Comparison of ENCODE assay signal across 8 cellular contexts in the genomic region with DNA sequence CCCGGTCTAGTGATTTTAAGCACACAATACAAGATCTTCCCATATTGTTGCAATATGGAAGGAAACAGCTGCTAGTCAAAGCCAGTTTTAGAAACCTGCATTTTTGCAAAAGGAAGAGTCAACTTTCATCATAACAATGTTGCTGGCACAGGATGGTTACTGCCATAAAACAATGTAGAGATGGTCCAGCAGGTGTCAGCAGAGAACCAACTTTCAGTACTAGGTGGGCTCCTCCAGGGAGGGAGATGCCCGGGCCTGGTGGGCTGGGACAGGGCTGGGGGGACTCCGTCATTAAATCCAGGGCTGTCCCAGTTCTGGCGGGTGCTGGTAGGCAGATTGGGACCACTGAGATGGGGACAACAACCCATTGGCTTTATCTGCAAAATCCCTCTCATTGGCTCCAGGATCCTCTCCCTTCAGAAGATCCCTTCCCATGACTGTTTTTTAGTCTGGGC. TPM values are rescaled to one million over a fixed set of nuclear protein-coding genes. Genes with fewer than 3 reads are reported as not detected.
DNase-seq lines count a peak whose midpoint lies in the region; FAIRE-seq and TF ChIP-seq lines count a peak whose summit lies in the region.

No MANE protein-coding gene starts in this region.

- no peak overlapping the region for H3K4me3 ChIP-seq in hepatocyte
- no peak overlapping the region for H3K4me3 ChIP-seq in stomach

- 9% methylated on average over 4 of the region's 4 CpGs for WGBS in hepatocyte (ENCODE audit: low lambda C conversion rate, missing lambda C conversion rate)
- 7 to 19% (median 10%) methylated on average over 3 to 4 of the region's 4 CpGs for WGBS in stomach, 5 donors

- no peak for TF ChIP-seq POLR2A in stomach (IDR thresholded peaks at IDR 0.05)

- no peaks in the 10 kb centered on the region for H3K9me2 ChIP-seq in hepatocyte (replicated peaks; ENCODE audit: insufficient read depth)

- no peak overlapping the region for H3K4me2 ChIP-seq in hepatocyte

- H3K9me3 ChIP-seq in hepatocyte (ENCODE audit: low read depth) (no peaks in the 10 kb centered on the region), stomach (no peaks in the 10 kb centered on the region)

- H3K79me2 ChIP-seq in hepatocyte = no peaks in the 10 kb centered on the region

- H3K4me1 ChIP-seq in hepatocyte (ENCODE audit: insufficient read depth) (peaks cover 21% of the 10 kb centered on the region), stomach (peaks cover 11 to 37% (median 23%) of the 10 kb centered on the region in 4 donors)

- TF ChIP-seq EP300 in stomach (IDR thresholded peaks at IDR 0.05) = no peak

- peak; percentile 77 for TF ChIP-seq CTCF in hepatocyte (IDR thresholded peaks at IDR 0.05; ENCODE audit: poor library complexity)
- TF ChIP-seq CTCF in stomach (IDR thresholded peaks at IDR 0.05) = peak in 4 of 7 experiments; percentile 35 to 63 (median 46)

- peak; percentile 66 for FAIRE-seq in GM18507 (lab: Jason Lieb, UNC)

- peaks cover 48% of the 10 kb centered on the region for H3K27me3 ChIP-seq in hepatocyte
- peaks cover 4 to 37% (median 16%) of the 10 kb centered on the region in 3 donors for H3K27me3 ChIP-seq in stomach

- H3K36me3 ChIP-seq in hepatocyte (replicated peaks; ENCODE audit: insufficient read depth, low read depth) (no peaks in the 10 kb centered on the region), stomach (no peaks in the 10 kb centered on the region)

- H3K27ac ChIP-seq in hepatocyte (no peak overlapping the region), stomach (no peak overlapping the region)

- no peak overlapping the region for H2AFZ ChIP-seq in hepatocyte

- no peaks in the 10 kb centered on the region for H4K20me1 ChIP-seq in hepatocyte (ENCODE audit: insufficient read depth, poor library complexity, severe bottlenecking)

- intact Hi-C loops in stomach (cut with DNase I; ENCODE audit: low total_unique reads) = loop anchor here (10.0 kb wide), 1 partner anchor 331 kb away; no protein-coding TSS in a partner anchor

- DNase-seq in AG20443 (ENCODE audit: low spot score) = peak; percentile 67
- no peak for DNase-seq in GM18507 (ENCODE audit: extremely low spot score, insufficient read length, low read depth)
- DNase-seq in NCI-H1105 (lab: John Stamatoyannopoulos, UW) = peak; percentile 36
- peak; percentile 5 for DNase-seq in amniotic stem cell (lab: John Stamatoyannopoulos, UW)
- peak; percentile 69 for DNase-seq in hepatocyte (ENCODE audit: low spot score)
- DNase-seq in stomach = no peak
- DNase-seq in activated CD8-positive, alpha-beta memory T cell treated with anti-CD3 and anti-CD28 coated beads, Interleukin-2, amount 50 U/mL, for 4 hours = no peak
- DNase-seq in stimulated activated naive CD4-positive, alpha-beta T cell (lab: John Stamatoyannopoulos, UW) = no peak

RNA-seq across cellular contexts. Expression of a gene that starts 5.0 kb away (rescaled TPM):
- 1.2 and 1.4 TPM in 2 replicates for total RNA-seq in hepatocyte
- polyA plus RNA-seq in hepatocyte = 5.9 and 6.1 TPM in 2 replicates
- total RNA-seq in stomach = 10 to 100 TPM in 2 of 5 donors, 1 to 10 TPM in 1, under 1 TPM in 2; 0.43 to 38.5 (median 6.1) TPM
- 1 to 10 TPM; 1.7 to 4.7 (median 2.7) TPM for polyA plus RNA-seq in stomach

Comparison
In these comparisons a context has a peak if more than half of its experiments do, and no peak if none do; other contexts are left out.
1. DNase-seq: peak in AG20443 (single experiment), NCI-H1105 (single experiment), amniotic stem cell (single experiment) and hepatocyte (single experiment); none in GM18507 (single experiment), stomach (single experiment), activated CD8-positive, alpha-beta memory T cell treated with anti-CD3 and anti-CD28 coated beads, Interleukin-2, amount 50 U/mL, for 4 hours (single experiment) and stimulated activated naive CD4-positive, alpha-beta T cell (0 of 6).